Comparison of ENCODE assay signal across 26 cellular contexts in genomic region chr2:141599721-141600120, GRCh38.
"Had no signal": no experiment of that assay in that cellular context is flagged by ENCODE, and none has a peak within 500 bp of the region (broad histone marks: within the 10 kb centered on the region; RNA-seq: fewer than 3 reads in every experiment).

No MANE protein-coding gene starts in this region.

- H3K27me3 ChIP-seq: neutrophil, pancreas, right lobe of liver, sigmoid colon, stomach, thyroid gland, tibial nerve, upper lobe of left lung, vagina had no signal

- ATAC-seq: natural killer cell treated with Interleukin-12 subunit alpha and Interleukin-12 subunit beta and Interleukin-15 and Interleukin-18, amount 100 ng/mL, for 72 hours; pancreas; right lobe of liver; stimulated activated effector memory CD8-positive, alpha-beta T cell treated with anti-CD3 and anti-CD28 coated beads, Interleukin-12 subunit alpha, Interleukin-12 subunit beta, amount 100 ng/mL, for 72 hours; stimulated activated naive B cell treated with anti-CD40 and anti-IgM and Interleukin-4, amounts not matched to agents 10 μg/mL and 1 μg/mL and 100 μg/mL, for 72 hours had no signal

- H3K9me3 ChIP-seq: neutrophil, pancreas, prostate gland, right lobe of liver, sigmoid colon, stomach, thoracic aorta, thyroid gland, tibial nerve, upper lobe of left lung, vagina had no signal

- H3K4me3 Mint-ChIP-seq: natural killer cell treated with Interleukin-12 subunit alpha and Interleukin-12 subunit beta and Interleukin-15 and Interleukin-18, amount 100 ng/mL, for 72 hours; nephron progenitor cell; neural crest cell; stimulated activated effector memory CD8-positive, alpha-beta T cell treated with anti-CD3 and anti-CD28 coated beads, Interleukin-12 subunit alpha, Interleukin-12 subunit beta, amount 100 ng/mL, for 72 hours; stimulated activated naive B cell treated with anti-CD40 and anti-IgM and Interleukin-4, amounts not matched to agents 10 μg/mL and 1 μg/mL and 100 μg/mL, for 72 hours; stimulated activated naive CD8-positive, alpha-beta T cell treated with anti-CD3 and anti-CD28 coated beads, Interleukin-15, Interleukin-2, amounts not matched to agents 100 ng/mL and 50 ng/mL, for 24 hours had no signal

- H3K27ac ChIP-seq: neutrophil, pancreas, prostate gland, right lobe of liver, sigmoid colon, stomach, thoracic aorta, thyroid gland, tibial nerve, upper lobe of left lung, vagina had no signal

- H3K36me3 Mint-ChIP-seq: stimulated activated effector memory CD8-positive, alpha-beta T cell treated with anti-CD3 and anti-CD28 coated beads, Interleukin-12 subunit alpha, Interleukin-12 subunit beta, amount 100 ng/mL, for 72 hours; stimulated activated naive B cell treated with anti-CD40 and anti-IgM and Interleukin-4, amounts not matched to agents 10 μg/mL and 1 μg/mL and 100 μg/mL, for 72 hours had no signal

- H3K9me3 Mint-ChIP-seq: nephron progenitor cell; neural crest cell; stimulated activated naive B cell treated with anti-CD40 and anti-IgM and Interleukin-4, amounts not matched to agents 10 μg/mL and 1 μg/mL and 100 μg/mL, for 72 hours had no signal

- H3K36me3 ChIP-seq: neutrophil, pancreas, prostate gland, right lobe of liver, sigmoid colon, stomach, thoracic aorta, thyroid gland, tibial nerve, upper lobe of left lung, vagina had no signal

- H3K27me3 Mint-ChIP-seq: natural killer cell treated with Interleukin-12 subunit alpha and Interleukin-12 subunit beta and Interleukin-15 and Interleukin-18, amount 100 ng/mL, for 72 hours; stimulated activated naive B cell treated with anti-CD40 and anti-IgM and Interleukin-4, amounts not matched to agents 10 μg/mL and 1 μg/mL and 100 μg/mL, for 72 hours; stimulated activated naive CD8-positive, alpha-beta T cell treated with anti-CD3 and anti-CD28 coated beads, Interleukin-15, Interleukin-2, amounts not matched to agents 100 ng/mL and 50 ng/mL, for 24 hours had no signal

- H3K4me1 ChIP-seq: pancreas, prostate gland, right lobe of liver, sigmoid colon, stomach, thyroid gland, tibial nerve, upper lobe of left lung, vagina had no signal

- H3K4me3 ChIP-seq: pancreas, prostate gland, right lobe of liver, sigmoid colon, stomach, thoracic aorta, thyroid gland, tibial nerve, upper lobe of left lung, vagina had no signal

- DNase-seq: nephron progenitor cell; nucleus accumbens; pancreas; right cardiac atrium; right lobe of liver; sigmoid colon; small intestine; stimulated activated CD4-positive, alpha-beta T cell treated with anti-CD3 and anti-CD28 coated beads, Interleukin-15, amount 100 ng/mL, for 24 hours; stimulated activated CD4-positive, alpha-beta T cell treated with anti-CD3 and anti-CD28 coated beads, Interleukin-2, amount 100 ng/mL, for 24 hours; stimulated activated CD4-positive, alpha-beta T cell treated with anti-CD3 and anti-CD28 coated beads, Interleukin-2, amount 100 ng/mL, for 48 hours; stimulated activated CD4-positive, alpha-beta T cell treated with anti-CD3 and anti-CD28 coated beads, Interleukin-4, amount 100 ng/mL, for 24 hours; stimulated activated naive B cell treated with anti-CD40 and anti-IgM and Interleukin-4, amounts not matched to agents 10 μg/mL and 1 μg/mL and 100 μg/mL, for 72 hours; stimulated activated naive CD4-positive, alpha-beta T cell treated with Interleukin-2 at 50 U/mL for 16 hours; stomach; thyroid gland; trophoblast cell; upper lobe of left lung had no signal

- H3K4me1 Mint-ChIP-seq: neural crest cell; stimulated activated effector memory CD8-positive, alpha-beta T cell treated with anti-CD3 and anti-CD28 coated beads, Interleukin-12 subunit alpha, Interleukin-12 subunit beta, amount 100 ng/mL, for 72 hours; stimulated activated naive B cell treated with anti-CD40 and anti-IgM and Interleukin-4, amounts not matched to agents 10 μg/mL and 1 μg/mL and 100 μg/mL, for 72 hours had no signal

- H3K27ac Mint-ChIP-seq: natural killer cell treated with Interleukin-12 subunit alpha and Interleukin-12 subunit beta and Interleukin-15 and Interleukin-18, amount 100 ng/mL, for 72 hours; nephron progenitor cell; stimulated activated effector memory CD8-positive, alpha-beta T cell treated with anti-CD3 and anti-CD28 coated beads, Interleukin-12 subunit alpha, Interleukin-12 subunit beta, amount 100 ng/mL, for 72 hours; stimulated activated naive B cell treated with anti-CD40 and anti-IgM and Interleukin-4, amounts not matched to agents 10 μg/mL and 1 μg/mL and 100 μg/mL, for 72 hours; stimulated activated naive CD8-positive, alpha-beta T cell treated with anti-CD3 and anti-CD28 coated beads, Interleukin-15, Interleukin-2, amounts not matched to agents 100 ng/mL and 50 ng/mL, for 24 hours had no signal
